ENCODE assay signal across 10 cellular contexts in genomic region chr12:124380793-124381453, GRCh38.
DNase-seq lines count a peak whose midpoint lies in the region; ATAC-seq and TF ChIP-seq lines count a peak whose summit lies in the region.
"Had no signal": no experiment of that assay in that cellular context is flagged by ENCODE, and none has a peak within 500 bp of the region (broad histone marks: within the 10 kb centered on the region; RNA-seq: fewer than 3 reads in every experiment).

No MANE protein-coding gene starts in this region.

- H3K9me3 ChIP-seq in breast epithelium = no peaks in the 10 kb centered on the region
- H3K9me3 ChIP-seq in mucosa of rectum (ENCODE audit: control insufficient read depth in 2 of 2, low read length in 2 of 2) = no peaks in the 10 kb centered on the region
- H3K9me3 ChIP-seq in transverse colon = no peaks in the 10 kb centered on the region

- H3K9ac ChIP-seq in mucosa of rectum (ENCODE audit: low read depth in 1 of 2, low read length in 2 of 2) = peak overlapping the region in 1 of 2 donors; percentile 63

- WGBS in transverse colon (ENCODE audit: low coverage in 1 of 2), 2 donors = 64 to 75% methylated on average over 2 to 8 of the region's 8 CpGs

- H3K4me3 ChIP-seq in breast epithelium (peak overlapping the region in 1 of 3 donors; percentile 43), mucosa of rectum (ENCODE audit: low read length in 2 of 2) (no peak overlapping the region), transverse colon (no peak overlapping the region)

- in situ Hi-C loops in transverse colon (cut with MboI; ENCODE audit: low pct_ligation_motif_present in 1 of 4, low pct_unique_long_range_greater_than_20kb in 1 of 4, low sequenced_read_pairs in 3 of 4) = loop anchor here in 1 of 4 donors (25.0 kb wide), 1 partner anchor 381 kb away; no protein-coding TSS in a partner anchor

- intact Hi-C loops in breast epithelium (cut with DNase I; ENCODE audit: low total_unique reads) = no loop called here
- intact Hi-C loops in transverse colon (cut with DNase I; ENCODE audit: low total_unique reads) = no loop called here

- peaks cover 28 to 32% of the 10 kb centered on the region in 2 donors for H3K4me1 ChIP-seq in breast epithelium
- H3K4me1 ChIP-seq in mucosa of rectum (ENCODE audit: control insufficient read depth in 2 of 2, insufficient read depth in 2 of 2, low read length in 2 of 2) = peaks cover 21 to 28% of the 10 kb centered on the region in 2 donors
- peaks cover 29 to 38% (median 35%) of the 10 kb centered on the region in 4 donors for H3K4me1 ChIP-seq in transverse colon

- no peak for ATAC-seq in HG02852 (IDR thresholded peaks at IDR 0.05; ENCODE audit: unreplicated experiment)
- ATAC-seq: activated CD4-positive, CD25-positive, alpha-beta regulatory T cell treated with anti-CD3 and anti-CD28 coated beads, Interleukin-2, amount 50 U/mL, for 24 hours had no signal

- no peak for TF ChIP-seq EP300 in transverse colon (IDR thresholded peaks at IDR 0.05; ENCODE audit: low read depth)

- peak overlapping the region; percentile 81 to 94 for H3K27ac ChIP-seq in breast epithelium
- H3K27ac ChIP-seq in mucosa of rectum (ENCODE audit: low read depth in 2 of 2, low read length in 2 of 2) = peak overlapping the region; percentile 78 to 82
- H3K27ac ChIP-seq in transverse colon = peak overlapping the region; percentile 76 to 88 (median 84)

- peak; percentile 1 for DNase-seq in SKM-1 treated with dmso at 0.1 percent for 144 hours (lab: John Stamatoyannopoulos, UW; ENCODE audit: unreplicated experiment)
- no peak for DNase-seq in SKM-1 (lab: John Stamatoyannopoulos, UW; ENCODE audit: unreplicated experiment)
- DNase-seq in breast epithelium (ENCODE audit: low spot score in 2 of 2) = no peak
- no peak for DNase-seq in transverse colon
- no peak for DNase-seq in DMS79 treated with DMSO at 0.1 percent for 48 hours (lab: John Stamatoyannopoulos, UW)
- no peak for DNase-seq in KG1 (lab: John Stamatoyannopoulos, UW)
- DNase-seq: NCI-H524 treated with DMSO at 0.1 percent for 48 hours had no signal

- H3K36me3 ChIP-seq in breast epithelium (no peaks in the 10 kb centered on the region), mucosa of rectum (ENCODE audit: control insufficient read depth in 2 of 2, insufficient read depth in 2 of 2, low read length in 2 of 2) (peaks cover 23 to 55% of the 10 kb centered on the region in 2 donors), transverse colon (peaks cover 0 to 13% (median 0%) of the 10 kb centered on the region in 4 donors)

- no peak for TF ChIP-seq POLR2A in breast epithelium (IDR thresholded peaks at IDR 0.05)
- TF ChIP-seq POLR2A in transverse colon (IDR thresholded peaks at IDR 0.05) = no peak

- no peaks in the 10 kb centered on the region for H3K27me3 ChIP-seq in breast epithelium
- no peaks in the 10 kb centered on the region for H3K27me3 ChIP-seq in mucosa of rectum (ENCODE audit: control insufficient read depth in 2 of 2, insufficient read depth in 2 of 2, low read length in 2 of 2)
- H3K27me3 ChIP-seq in transverse colon = no peaks in the 10 kb centered on the region

- TF ChIP-seq CTCF in breast epithelium (IDR thresholded peaks at IDR 0.05) (no peak), transverse colon (IDR thresholded peaks at IDR 0.05) (no peak)
